20 cellular contexts compared by ENCODE assay signal in the genomic region with DNA sequence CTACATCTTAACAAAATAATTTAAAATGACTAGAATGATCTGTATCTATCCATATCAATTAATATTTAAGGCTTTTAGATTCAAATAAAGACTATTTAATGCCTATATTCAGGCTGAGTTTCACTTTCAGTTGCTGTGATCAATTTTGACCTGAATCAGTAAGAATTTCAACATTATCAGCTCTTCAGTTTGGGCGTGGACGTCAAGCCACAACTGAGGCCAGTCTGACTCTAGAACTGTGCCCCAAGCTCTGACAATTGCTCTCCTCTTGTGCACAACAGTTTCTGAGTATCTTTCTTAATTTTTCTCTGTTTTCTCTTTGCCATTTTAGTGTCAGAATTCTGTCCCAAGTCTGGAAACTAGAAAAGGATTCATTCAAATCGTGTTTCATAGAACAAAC.
A peak's percentile ranks its signal among the peaks of the same experiment; 100 is the strongest.
DNase-seq lines count a peak whose midpoint lies in the region; ATAC-seq and TF ChIP-seq lines count a peak whose summit lies in the region.
"Had no signal": no experiment of that assay in that cellular context is flagged by ENCODE, and none has a peak within 500 bp of the region (broad histone marks: within the 10 kb centered on the region; RNA-seq: fewer than 3 reads in every experiment).

No MANE protein-coding gene starts in this region.

- no peak overlapping the region for H3K9ac ChIP-seq in Loucy (ENCODE audit: low read depth, low read length, poor library complexity, severe bottlenecking)
- H3K9ac ChIP-seq: BLaER1 had no signal

- no peaks in the 10 kb centered on the region for H3K9me2 ChIP-seq in Loucy (replicated peaks; ENCODE audit: low read depth, low read length)
- no peaks in the 10 kb centered on the region for H3K9me2 ChIP-seq in PC-9 (ENCODE audit: insufficient read depth)

- H3K4me2 ChIP-seq in Loucy (ENCODE audit: low read depth, low read length, poor library complexity, severe bottlenecking) (peak overlapping the region; percentile 23), PC-9 (no peak overlapping the region)
- H3K4me2 ChIP-seq: BLaER1 had no signal

- POLR2A ChIA-PET in PC-9 (lab: Charles Lee; ENCODE audit: unreplicated experiment), result no interaction called here

- H3K4me1 ChIP-seq in Loucy (ENCODE audit: insufficient read depth, low read length, poor library complexity, severe bottlenecking) (no peaks in the 10 kb centered on the region), PC-9 (replicated peaks; ENCODE audit: insufficient read depth) (no peaks in the 10 kb centered on the region)
- H3K4me1 ChIP-seq: Caco-2, HAP-1 had no signal

- CTCF ChIA-PET in PC-9 (lab: Charles Lee) (no interaction called here), Calu3 (lab: Charles Lee) (no interaction called here)

- DNase-seq in HFFc6, result no peak
- DNase-seq in PC-9, result no peak
- DNase-seq in left lobe of liver (ENCODE audit: low spot score), result no peak
- no peak for DNase-seq in NOMO-1 treated with DMSO at 0.1 percent for 48 hours (lab: John Stamatoyannopoulos, UW; ENCODE audit: unreplicated experiment)
- no peak for DNase-seq in Calu3
- DNase-seq in NCI-H1417 treated with DMSO at 0.1 percent for 48 hours (lab: John Stamatoyannopoulos, UW), result no peak
- no peak for DNase-seq in T-helper 1 cell
- DNase-seq: Caco-2; CD4-positive, CD25-positive, alpha-beta regulatory T cell; CD8-positive, alpha-beta T cell; DMS 273 treated with DMSO at 0.1 percent for 48 hours; DMS79; EL; GDM1; GOT3 had no signal

- BruUV-seq in PC-9 (replicated peaks; lab: Mats Ljungman, UMichigan), result no TSS peak
- BruUV-seq in Calu3 (replicated peaks; lab: Mats Ljungman, UMichigan), result no TSS peak

- H3K27me3 ChIP-seq in Loucy (ENCODE audit: insufficient read depth, low read length, poor library complexity, severe bottlenecking) (no peaks in the 10 kb centered on the region), PC-9 (ENCODE audit: insufficient read depth, low read depth) (no peaks in the 10 kb centered on the region)
- H3K27me3 ChIP-seq: BLaER1 had no signal

- no peaks in the 10 kb centered on the region for H3K9me3 Mint-ChIP-seq in HFFc6
- H3K9me3 Mint-ChIP-seq in Calu3 (ENCODE audit: low read depth, unreplicated experiment), result no peaks in the 10 kb centered on the region

- H3K27me3 Mint-ChIP-seq in HFFc6 (ENCODE audit: insufficient read depth), result no peaks in the 10 kb centered on the region
- H3K27me3 Mint-ChIP-seq in Calu3 (ENCODE audit: unreplicated experiment), result no peaks in the 10 kb centered on the region
- H3K27me3 Mint-ChIP-seq: B cell; CD4-positive, CD25-positive, alpha-beta regulatory T cell had no signal

- no peaks in the 10 kb centered on the region for H4K20me1 ChIP-seq in Loucy (ENCODE audit: insufficient read depth, low read length, poor library complexity, severe bottlenecking)
- H4K20me1 ChIP-seq in PC-9 (ENCODE audit: insufficient read depth), result no peaks in the 10 kb centered on the region
- H4K20me1 ChIP-seq: BLaER1 had no signal

- H3K27ac ChIP-seq in PC-9, result no peak overlapping the region
- H3K27ac ChIP-seq: BLaER1, C4-2B had no signal

- H3K79me2 ChIP-seq in Loucy (ENCODE audit: insufficient read depth, low read length), result no peaks in the 10 kb centered on the region
- no peaks in the 10 kb centered on the region for H3K79me2 ChIP-seq in PC-9 (ENCODE audit: low read depth)

- H2AFZ ChIP-seq in Loucy (ENCODE audit: low read length) (no peak overlapping the region), PC-9 (0 out of 2 replicates have a peak overlapping the region, but pooled peaks have one; percentile 3)

- no peaks in the 10 kb centered on the region for H3K9me3 ChIP-seq in Loucy (ENCODE audit: insufficient read depth, low read depth, low read length)
- H3K9me3 ChIP-seq in PC-9 (ENCODE audit: insufficient read depth, low read depth), result no peaks in the 10 kb centered on the region
- H3K9me3 ChIP-seq: BLaER1, Caco-2, HAP-1 had no signal

- intact Hi-C loops in PC-9 (cut with micrococcal nuclease; ENCODE audit: unreplicated experiment), result no loop called here
- intact Hi-C loops in Calu3 (cut with micrococcal nuclease; ENCODE audit: unreplicated experiment), result loop anchor here (5.0 to 10.0 kb wide), 4 partner anchors 657 to 869 kb away; no protein-coding TSS in a partner anchor

- H3F3A ChIP-seq in Loucy (ENCODE audit: low read depth), result no peaks in the 10 kb centered on the region
- no peaks in the 10 kb centered on the region for H3F3A ChIP-seq in PC-9 (ENCODE audit: insufficient read depth, low read depth)

- H3K27ac Mint-ChIP-seq in HFFc6 (peak overlapping the region; percentile 36; the same call in 1 of the 2 replicates), Calu3 (ENCODE audit: unreplicated experiment) (no peak overlapping the region)
- H3K27ac Mint-ChIP-seq: B cell; CD4-positive, CD25-positive, alpha-beta regulatory T cell; CD8-positive, alpha-beta T cell had no signal

- H3K36me3 ChIP-seq in Loucy (ENCODE audit: insufficient read depth, low read length) (no peaks in the 10 kb centered on the region), PC-9 (ENCODE audit: low read depth) (no peaks in the 10 kb centered on the region)
- H3K36me3 ChIP-seq: BLaER1, HAP-1 had no signal

- H3K4me3 Mint-ChIP-seq in HFFc6, result peak overlapping the region; percentile 79
- H3K4me3 Mint-ChIP-seq in Calu3 (ENCODE audit: low read depth, unreplicated experiment), result no peak overlapping the region
- H3K4me3 Mint-ChIP-seq: B cell; CD4-positive, CD25-positive, alpha-beta regulatory T cell; CD8-positive, alpha-beta T cell had no signal

- no peak overlapping the region for H3K4me3 ChIP-seq in Loucy (ENCODE audit: low read length, poor library complexity, severe bottlenecking)
- no peak overlapping the region for H3K4me3 ChIP-seq in PC-9
- H3K4me3 ChIP-seq: BLaER1, HAP-1 had no signal

- ATAC-seq in left lobe of liver, result peak; percentile 64
- ATAC-seq: CD8-positive, alpha-beta T cell had no signal

- no peaks in the 10 kb centered on the region for H3K36me3 Mint-ChIP-seq in HFFc6 (ENCODE audit: low read depth)
- no peaks in the 10 kb centered on the region for H3K36me3 Mint-ChIP-seq in Calu3 (ENCODE audit: insufficient read depth, unreplicated experiment)
- H3K36me3 Mint-ChIP-seq: CD4-positive, CD25-positive, alpha-beta regulatory T cell; CD8-positive, alpha-beta T cell had no signal

- H3K4me1 Mint-ChIP-seq in HFFc6 (ENCODE audit: low read depth) (peaks cover 41% of the 10 kb centered on the region; the same call in 1 of the 2 replicates), Calu3 (ENCODE audit: low read depth, unreplicated experiment) (peaks cover 13% of the 10 kb centered on the region)
- H3K4me1 Mint-ChIP-seq: B cell; CD4-positive, CD25-positive, alpha-beta regulatory T cell had no signal

- TF ChIP-seq CTCF in HFFc6 (IDR thresholded peaks at IDR 0.05) (no peak), Loucy (conservative IDR thresholded peaks at IDR 0.05; ENCODE audit: low read length) (no peak), PC-9 (conservative IDR thresholded peaks at IDR 0.05) (no peak), Calu3 (IDR thresholded peaks at IDR 0.05; ENCODE audit: unreplicated experiment) (no peak)
